8 cellular contexts compared by ENCODE assay signal in genomic region chr4:60365176-60365575, GRCh38.
"Had no signal": no experiment of that assay in that cellular context is flagged by ENCODE, and none has a peak within 500 bp of the region (broad histone marks: within the 10 kb centered on the region; RNA-seq: fewer than 3 reads in every experiment).

No MANE protein-coding gene starts in this region.

- ATAC-seq: HCT116, K562 had no signal

- H3K9me3 ChIP-seq: HAP-1 had no signal

- FAIRE-seq: HTR-8/SVneo, K562 had no signal

- H3K4me3 ChIP-seq: GM23248, HAP-1, K562 had no signal

- H2AFZ ChIP-seq: GM23248 had no signal

- H3K27ac ChIP-seq: GM23248 had no signal

- H3K36me3 ChIP-seq: HAP-1 had no signal

- H3K9ac ChIP-seq: GM23248 had no signal

- DNase-seq: GM23248, H7, HFFc6, IMR-90 had no signal
